ENCODE assay signal across 5 cellular contexts in genomic region chr5:157047017-157047416, GRCh38. TPM values are rescaled to one million over a fixed set of nuclear protein-coding genes. Genes with fewer than 3 reads are reported as not detected.
"Had no signal": no experiment of that assay in that cellular context is flagged by ENCODE, and none has a peak within 500 bp of the region (broad histone marks: within the 10 kb centered on the region; RNA-seq: fewer than 3 reads in every experiment).

No MANE protein-coding gene starts in this region.

RNA-seq across cellular contexts. Expression of gene HAVCR1, which starts 11.9 kb away (rescaled TPM):
- total RNA-seq: K562, M059J, Right ventricle myocardium superior, SJSA1 had no signal
- polyA plus RNA-seq: IgD-negative memory B cell had no signal
